ENCODE assay signal across 20 cellular contexts in genomic region chr13:36033035-36033434, GRCh38.
A peak's percentile ranks its signal among the peaks of the same experiment; 100 is the strongest.
DNase-seq lines count a peak whose midpoint lies in the region; ATAC-seq and TF ChIP-seq lines count a peak whose summit lies in the region.
"Had no signal": no experiment of that assay in that cellular context is flagged by ENCODE, and none has a peak within 500 bp of the region (broad histone marks: within the 10 kb centered on the region; RNA-seq: fewer than 3 reads in every experiment).

No MANE protein-coding gene starts in this region.

- H3K36me3 Mint-ChIP-seq in GM23338 (ENCODE audit: low read depth) (0 out of 3 replicates have a peak, but pooled peaks cover 4% of the 10 kb centered on the region), nephron (ENCODE audit: low read depth) (no peaks in the 10 kb centered on the region)
- H3K36me3 Mint-ChIP-seq: CD8-positive, alpha-beta T cell had no signal

- no peak for ATAC-seq in GM23338
- ATAC-seq in SK-N-SH treated with all-trans-retinoic acid at 6 μM for 48 hours: no peak
- no peak for ATAC-seq in HG02970 (IDR thresholded peaks at IDR 0.05; ENCODE audit: low FRiP score, unreplicated experiment)
- ATAC-seq: A549; CD8-positive, alpha-beta T cell; GM12878 had no signal

- no peaks in the 10 kb centered on the region for H3K9me3 ChIP-seq in osteoblast (ENCODE audit: low read depth, low read length)
- H3K9me3 ChIP-seq: A549; BLaER1 treated with 17β-estradiol and CSF1 and Interleukin-3, amounts not matched to agents 10 nM and 100 nM; Caco-2 had no signal

- H3K4me3 Mint-ChIP-seq in GM23338 (no peak overlapping the region), nephron (no peak overlapping the region)
- H3K4me3 Mint-ChIP-seq: B cell; CD4-positive, alpha-beta T cell; CD8-positive, alpha-beta T cell had no signal

- peaks cover 5% of the 10 kb centered on the region; the same call in 1 of the 2 replicates for H3K9me2 ChIP-seq in GM23338 (ENCODE audit: insufficient read depth)

- H3K4me2 ChIP-seq in GM23338: no peak overlapping the region
- H3K4me2 ChIP-seq in osteoblast (ENCODE audit: insufficient read depth, low read length): no peak overlapping the region
- H3K4me2 ChIP-seq: A549; BLaER1 treated with 17β-estradiol and CSF1 and Interleukin-3, amounts not matched to agents 10 nM and 100 nM had no signal

- DNase-seq in GM23338 (ENCODE audit: low spot score) (no peak), osteoblast (ENCODE audit: insufficient read length, low spot score, missing footprints) (no peak), EL (no peak), NCI-H524 (lab: John Stamatoyannopoulos, UW) (no peak)
- DNase-seq: AML-193; Caco-2; Calu3; CD4-positive, alpha-beta T cell; CD8-positive, alpha-beta T cell; DMS79 treated with DMSO at 0.1 percent for 48 hours; GDM1 had no signal

- no peaks in the 10 kb centered on the region for H3K79me2 ChIP-seq in GM23338 (replicated peaks; ENCODE audit: insufficient read depth)
- H3K79me2 ChIP-seq in osteoblast (ENCODE audit: insufficient read depth, low read length): no peaks in the 10 kb centered on the region

- H2AFZ ChIP-seq in GM23338 (no peak overlapping the region), osteoblast (ENCODE audit: low read length) (peak overlapping the region; percentile 5)

- H3K27me3 Mint-ChIP-seq in GM23338 (ENCODE audit: insufficient read depth, low read depth, poor library complexity) (peaks cover 3% of the 10 kb centered on the region), nephron (ENCODE audit: low read depth) (no peaks in the 10 kb centered on the region)
- H3K27me3 Mint-ChIP-seq: B cell; CD4-positive, alpha-beta T cell had no signal

- H3K9me3 Mint-ChIP-seq in GM23338 (peaks cover 3% of the 10 kb centered on the region; the same call in 1 of the 3 replicates), nephron (no peaks in the 10 kb centered on the region)

- H3K4me1 Mint-ChIP-seq in GM23338 (peaks cover 15% of the 10 kb centered on the region), nephron (peaks cover 44% of the 10 kb centered on the region)
- H3K4me1 Mint-ChIP-seq: B cell had no signal

- H3K36me3 ChIP-seq in GM23338 (ENCODE audit: insufficient read depth) (no peaks in the 10 kb centered on the region), osteoblast (ENCODE audit: insufficient read depth, low read length) (no peaks in the 10 kb centered on the region)
- H3K36me3 ChIP-seq: BLaER1 treated with 17β-estradiol and CSF1 and Interleukin-3, amounts not matched to agents 10 nM and 100 nM had no signal

- TF ChIP-seq CTCF in GM23338 (conservative IDR thresholded peaks at IDR 0.05; ENCODE audit: low read depth in 2 of 2) (no peak), nephron (IDR thresholded peaks at IDR 0.05; ENCODE audit: unreplicated experiment in 3 of 3) (no peak), osteoblast (IDR thresholded peaks at IDR 0.05; ENCODE audit: extremely low read depth, low read depth, low read length) (no peak)

- no peak overlapping the region for H3K27ac ChIP-seq in GM23338 (ENCODE audit: low read depth)
- H3K27ac ChIP-seq in osteoblast (ENCODE audit: low read depth, low read length): no peak overlapping the region
- H3K27ac ChIP-seq: 22Rv1; A549; BLaER1 treated with 17β-estradiol and CSF1 and Interleukin-3, amounts not matched to agents 10 nM and 100 nM; C4-2B had no signal

- H3K27me3 ChIP-seq in GM23338 (ENCODE audit: insufficient read depth) (no peaks in the 10 kb centered on the region), osteoblast (ENCODE audit: insufficient read depth, low read length) (no peaks in the 10 kb centered on the region)
- H3K27me3 ChIP-seq: BLaER1 treated with 17β-estradiol and CSF1 and Interleukin-3, amounts not matched to agents 10 nM and 100 nM had no signal

- H3K4me3 ChIP-seq in GM23338 (no peak overlapping the region), osteoblast (ENCODE audit: insufficient read depth, low read length) (no peak overlapping the region)
- H3K4me3 ChIP-seq: A549; BLaER1 treated with 17β-estradiol and CSF1 and Interleukin-3, amounts not matched to agents 10 nM and 100 nM; GM12878 had no signal

- peaks cover 14% of the 10 kb centered on the region for H3K4me1 ChIP-seq in GM23338 (ENCODE audit: insufficient read depth)
- H3K4me1 ChIP-seq in osteoblast (ENCODE audit: insufficient read depth, low read length): peaks cover 21% of the 10 kb centered on the region
- H3K4me1 ChIP-seq: A549, Caco-2 had no signal

- H3K27ac Mint-ChIP-seq in GM23338 (0 out of 2 replicates have a peak overlapping the region, but pooled peaks have one; percentile 38), nephron (peak overlapping the region in 2 of 3 experiments; percentile 43 to 46)
- H3K27ac Mint-ChIP-seq: B cell; CD4-positive, alpha-beta T cell; CD8-positive, alpha-beta T cell had no signal

- H4K20me1 ChIP-seq in GM23338 (replicated peaks; ENCODE audit: insufficient read depth): no peaks in the 10 kb centered on the region
- no peaks in the 10 kb centered on the region for H4K20me1 ChIP-seq in osteoblast (ENCODE audit: insufficient read depth, low read length)
- H4K20me1 ChIP-seq: BLaER1 treated with 17β-estradiol and CSF1 and Interleukin-3, amounts not matched to agents 10 nM and 100 nM had no signal

- no peaks in the 10 kb centered on the region for H3F3A ChIP-seq in GM23338 (replicated peaks; ENCODE audit: low read depth)

TF ChIP-seq in GM23338, 12 proteins besides CTCF, POLR2A, EP300 and RAD21:
- TF ChIP-seq STAT1 (IDR thresholded peaks at IDR 0.05; ENCODE audit: unreplicated experiment): no peak
- no peak for TF ChIP-seq ZNF114 (CRISPR knock-in tag; IDR thresholded peaks at IDR 0.05)

TF ChIP-seq in SK-N-SH treated with all-trans-retinoic acid at 6 μM for 48 hours, 23 proteins besides CTCF, POLR2A, EP300 and RAD21 (continues in another document):
- TF ChIP-seq, protein P1, sequence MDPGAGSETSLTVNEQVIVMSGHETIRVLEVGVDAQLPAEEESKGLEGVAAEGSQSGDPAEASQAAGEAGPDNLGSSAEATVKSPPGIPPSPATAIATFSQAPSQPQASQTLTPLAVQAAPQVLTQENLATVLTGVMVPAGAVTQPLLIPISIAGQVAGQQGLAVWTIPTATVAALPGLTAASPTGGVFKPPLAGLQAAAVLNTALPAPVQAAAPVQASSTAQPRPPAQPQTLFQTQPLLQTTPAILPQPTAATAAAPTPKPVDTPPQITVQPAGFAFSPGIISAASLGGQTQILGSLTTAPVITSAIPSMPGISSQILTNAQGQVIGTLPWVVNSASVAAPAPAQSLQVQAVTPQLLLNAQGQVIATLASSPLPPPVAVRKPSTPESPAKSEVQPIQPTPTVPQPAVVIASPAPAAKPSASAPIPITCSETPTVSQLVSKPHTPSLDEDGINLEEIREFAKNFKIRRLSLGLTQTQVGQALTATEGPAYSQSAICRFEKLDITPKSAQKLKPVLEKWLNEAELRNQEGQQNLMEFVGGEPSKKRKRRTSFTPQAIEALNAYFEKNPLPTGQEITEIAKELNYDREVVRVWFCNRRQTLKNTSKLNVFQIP (CRISPR knock-in tag; IDR thresholded peaks at IDR 0.05; ENCODE audit: borderline replicate concordance, low read depth): 0 out of 2 replicates have a peak, but pooled peaks have one; percentile 71
- TF ChIP-seq PPARA (CRISPR knock-in tag; IDR thresholded peaks at IDR 0.05; ENCODE audit: borderline replicate concordance) (no peak), CSRNP3 (CRISPR knock-in tag; IDR thresholded peaks at IDR 0.05) (peak; percentile 67; the same call in 1 of the 2 replicates), ZNF8 (CRISPR knock-in tag; IDR thresholded peaks at IDR 0.05) (no peak), RARB (CRISPR knock-in tag; IDR thresholded peaks at IDR 0.05) (peak; percentile 67; the same call in 1 of the 2 replicates), GLIS3 (CRISPR knock-in tag; IDR thresholded peaks at IDR 0.05) (peak; percentile 42), ZC3H10 (CRISPR knock-in tag; IDR thresholded peaks at IDR 0.05) (peak; percentile 93)
- TF ChIP-seq, protein P2, sequence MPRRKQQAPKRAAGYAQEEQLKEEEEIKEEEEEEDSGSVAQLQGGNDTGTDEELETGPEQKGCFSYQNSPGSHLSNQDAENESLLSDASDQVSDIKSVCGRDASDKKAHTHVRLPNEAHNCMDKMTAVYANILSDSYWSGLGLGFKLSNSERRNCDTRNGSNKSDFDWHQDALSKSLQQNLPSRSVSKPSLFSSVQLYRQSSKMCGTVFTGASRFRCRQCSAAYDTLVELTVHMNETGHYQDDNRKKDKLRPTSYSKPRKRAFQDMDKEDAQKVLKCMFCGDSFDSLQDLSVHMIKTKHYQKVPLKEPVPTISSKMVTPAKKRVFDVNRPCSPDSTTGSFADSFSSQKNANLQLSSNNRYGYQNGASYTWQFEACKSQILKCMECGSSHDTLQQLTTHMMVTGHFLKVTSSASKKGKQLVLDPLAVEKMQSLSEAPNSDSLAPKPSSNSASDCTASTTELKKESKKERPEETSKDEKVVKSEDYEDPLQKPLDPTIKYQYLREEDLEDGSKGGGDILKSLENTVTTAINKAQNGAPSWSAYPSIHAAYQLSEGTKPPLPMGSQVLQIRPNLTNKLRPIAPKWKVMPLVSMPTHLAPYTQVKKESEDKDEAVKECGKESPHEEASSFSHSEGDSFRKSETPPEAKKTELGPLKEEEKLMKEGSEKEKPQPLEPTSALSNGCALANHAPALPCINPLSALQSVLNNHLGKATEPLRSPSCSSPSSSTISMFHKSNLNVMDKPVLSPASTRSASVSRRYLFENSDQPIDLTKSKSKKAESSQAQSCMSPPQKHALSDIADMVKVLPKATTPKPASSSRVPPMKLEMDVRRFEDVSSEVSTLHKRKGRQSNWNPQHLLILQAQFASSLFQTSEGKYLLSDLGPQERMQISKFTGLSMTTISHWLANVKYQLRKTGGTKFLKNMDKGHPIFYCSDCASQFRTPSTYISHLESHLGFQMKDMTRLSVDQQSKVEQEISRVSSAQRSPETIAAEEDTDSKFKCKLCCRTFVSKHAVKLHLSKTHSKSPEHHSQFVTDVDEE (CRISPR knock-in tag; IDR thresholded peaks at IDR 0.05): peak; percentile 77; the same call in 1 of the 2 replicates
